ENCODE assay signal across 21 cellular contexts in the genomic region with DNA sequence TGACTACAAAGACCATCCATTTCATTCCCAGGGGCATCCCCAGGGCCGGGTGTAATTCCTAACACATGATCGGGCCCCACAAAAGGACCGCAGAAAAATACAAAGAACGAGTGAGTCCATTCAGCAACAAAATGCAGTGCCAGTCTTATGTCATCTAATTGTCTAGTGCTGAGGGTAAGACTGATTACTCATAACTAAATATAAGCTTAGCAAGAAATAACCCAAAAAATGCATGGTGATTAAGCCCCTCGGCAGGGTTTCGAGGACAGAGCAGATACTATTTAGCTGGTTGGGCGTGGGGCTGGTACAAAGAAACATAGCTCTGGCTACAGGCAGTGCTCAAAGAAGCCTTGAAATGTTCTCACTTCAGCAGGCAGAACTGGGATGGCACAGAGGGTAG.
DNase-seq lines count a peak whose midpoint lies in the region; ATAC-seq and TF ChIP-seq lines count a peak whose summit lies in the region.
"Had no signal": no experiment of that assay in that cellular context is flagged by ENCODE, and none has a peak within 500 bp of the region (broad histone marks: within the 10 kb centered on the region; RNA-seq: fewer than 3 reads in every experiment).

No MANE protein-coding gene starts in this region.

- no peaks in the 10 kb centered on the region for H3K9me2 ChIP-seq in PC-3 (replicated peaks; ENCODE audit: low read length)

- no peak overlapping the region for H3K4me3 Mint-ChIP-seq in T-helper 17 cell
- H3K4me3 Mint-ChIP-seq: CD4-positive, alpha-beta memory T cell had no signal

- H2AFZ ChIP-seq in osteoblast (ENCODE audit: low read length) (no peak overlapping the region), PC-3 (ENCODE audit: low read length) (no peak overlapping the region)

- no peak overlapping the region for H3K9ac ChIP-seq in PC-3 (ENCODE audit: low read length)
- H3K9ac ChIP-seq: BLaER1 treated with 17β-estradiol and CSF1 and Interleukin-3, amounts not matched to agents 10 nM and 100 nM; KMS-11 had no signal

- no peak for TF ChIP-seq CTCF in AG10803 (conservative IDR thresholded peaks at IDR 0.05; ENCODE audit: low read length)
- TF ChIP-seq CTCF in brain microvascular endothelial cell (IDR thresholded peaks at IDR 0.05; ENCODE audit: low read depth, low read length, missing control alignments), result no peak
- no peak for TF ChIP-seq CTCF in osteoblast (IDR thresholded peaks at IDR 0.05; ENCODE audit: extremely low read depth, low read depth, low read length)
- TF ChIP-seq CTCF in PC-3 (conservative IDR thresholded peaks at IDR 0.05; ENCODE audit: low read depth, low read length), result no peak

- BruUV-seq in PC-3 (replicated peaks; lab: Mats Ljungman, UMichigan), result no TSS peak

- no peaks in the 10 kb centered on the region for H3K9me3 ChIP-seq in osteoblast (ENCODE audit: low read depth, low read length)
- H3K9me3 ChIP-seq in PC-3 (ENCODE audit: low read length), result 0 out of 2 replicates have a peak, but pooled peaks cover 20% of the 10 kb centered on the region
- no peaks in the 10 kb centered on the region for H3K9me3 ChIP-seq in T-helper 17 cell (ENCODE audit: control insufficient read depth, low read length, poor library complexity, severe bottlenecking)
- H3K9me3 ChIP-seq: HAP-1 had no signal

- in situ Hi-C loops in brain microvascular endothelial cell (cut with HindIII; ENCODE audit: low pct_ligation_motif_present, low sequenced_read_pairs), result no loop called here

- H3K36me3 Mint-ChIP-seq in T-helper 17 cell (ENCODE audit: low read depth), result no peaks in the 10 kb centered on the region
- H3K36me3 Mint-ChIP-seq: CD4-positive, alpha-beta memory T cell had no signal

- DNase-seq in AG10803 (ENCODE audit: low read depth) (peak; percentile 24), HT1080 (ENCODE audit: low read depth) (peak; percentile 64), brain microvascular endothelial cell (peak; percentile 7), osteoblast (ENCODE audit: insufficient read length, low spot score, missing footprints) (peak; percentile 56), PC-3 (no peak), T-helper 17 cell (no peak), dedifferentiated amniotic fluid mesenchymal stem cell (ENCODE audit: extremely low spot score) (no peak)
- DNase-seq: ACHN; CD4-positive, alpha-beta memory T cell; DMS153; NCI-H1417; NCI-H1694 treated with DMSO at 0.1 percent for 48 hours; NCI-H2081 treated with DMSO at 0.1 percent for 48 hours; NCI-H2171 treated with DMSO at 0.1 percent for 48 hours; NCI-H526 had no signal

- no peaks in the 10 kb centered on the region for H3K4me1 Mint-ChIP-seq in T-helper 17 cell

- H3F3A ChIP-seq in PC-3 (ENCODE audit: low read length, unreplicated experiment), result no peaks in the 10 kb centered on the region

- H3K79me2 ChIP-seq in osteoblast (ENCODE audit: insufficient read depth, low read length) (no peaks in the 10 kb centered on the region), PC-3 (ENCODE audit: low read length) (no peaks in the 10 kb centered on the region)

- CTCF ChIA-PET in PC-3 (lab: Charles Lee), result no interaction called here

- H4K20me1 ChIP-seq in osteoblast (ENCODE audit: insufficient read depth, low read length) (no peaks in the 10 kb centered on the region), PC-3 (ENCODE audit: low read length) (no peaks in the 10 kb centered on the region)
- H4K20me1 ChIP-seq: BLaER1 treated with 17β-estradiol and CSF1 and Interleukin-3, amounts not matched to agents 10 nM and 100 nM had no signal

- POLR2A ChIA-PET in PC-3 (lab: Charles Lee; ENCODE audit: unreplicated experiment), result no interaction called here

- H3K4me2 ChIP-seq in osteoblast (ENCODE audit: insufficient read depth, low read length) (peak overlapping the region; percentile 54), PC-3 (ENCODE audit: low read length) (no peak overlapping the region)
- H3K4me2 ChIP-seq: BLaER1 treated with 17β-estradiol and CSF1 and Interleukin-3, amounts not matched to agents 10 nM and 100 nM; KMS-11 had no signal

- peaks cover 30% of the 10 kb centered on the region for H3K27me3 Mint-ChIP-seq in T-helper 17 cell

- H3K4me1 ChIP-seq in osteoblast (ENCODE audit: insufficient read depth, low read length) (peaks cover 22% of the 10 kb centered on the region), PC-3 (ENCODE audit: insufficient read depth, low read length) (no peaks in the 10 kb centered on the region)
- H3K4me1 ChIP-seq: BLaER1 treated with 17β-estradiol and CSF1 and Interleukin-3, amounts not matched to agents 10 nM and 100 nM; HAP-1 had no signal

- no peak overlapping the region for H3K27ac ChIP-seq in brain microvascular endothelial cell
- no peak overlapping the region for H3K27ac ChIP-seq in osteoblast (ENCODE audit: low read depth, low read length)
- no peak overlapping the region for H3K27ac ChIP-seq in PC-3 (ENCODE audit: low read length)
- H3K27ac ChIP-seq: 22Rv1; BLaER1 treated with 17β-estradiol and CSF1 and Interleukin-3, amounts not matched to agents 10 nM and 100 nM; KMS-11 had no signal

- H3K27ac Mint-ChIP-seq in T-helper 17 cell, result no peak overlapping the region
- H3K27ac Mint-ChIP-seq: CD4-positive, alpha-beta memory T cell had no signal

- no peaks in the 10 kb centered on the region for H3K36me3 ChIP-seq in brain microvascular endothelial cell (replicated peaks)
- no peaks in the 10 kb centered on the region for H3K36me3 ChIP-seq in osteoblast (ENCODE audit: insufficient read depth, low read length)
- H3K36me3 ChIP-seq in PC-3 (ENCODE audit: low read depth, low read length), result no peaks in the 10 kb centered on the region
- H3K36me3 ChIP-seq: BLaER1 treated with 17β-estradiol and CSF1 and Interleukin-3, amounts not matched to agents 10 nM and 100 nM; HAP-1 had no signal

- ATAC-seq in PC-3, result no peak
- no peak for ATAC-seq in T-helper 17 cell
- no peak for ATAC-seq in GM19397 (IDR thresholded peaks at IDR 0.05; ENCODE audit: unreplicated experiment)
- ATAC-seq: Right ventricle myocardium inferior had no signal

- no peaks in the 10 kb centered on the region for H3K27me3 ChIP-seq in brain microvascular endothelial cell (replicated peaks)
- peaks cover 5% of the 10 kb centered on the region for H3K27me3 ChIP-seq in osteoblast (ENCODE audit: insufficient read depth, low read length)
- no peaks in the 10 kb centered on the region for H3K27me3 ChIP-seq in PC-3 (ENCODE audit: low read length)
- H3K27me3 ChIP-seq: BLaER1 treated with 17β-estradiol and CSF1 and Interleukin-3, amounts not matched to agents 10 nM and 100 nM had no signal

- H3K4me3 ChIP-seq in AG10803 (ENCODE audit: low read length) (no peak overlapping the region), brain microvascular endothelial cell (ENCODE audit: low read depth, low read length) (no peak overlapping the region), osteoblast (ENCODE audit: insufficient read depth, low read length) (no peak overlapping the region), PC-3 (ENCODE audit: low read length) (no peak overlapping the region)
- H3K4me3 ChIP-seq: BLaER1 treated with 17β-estradiol and CSF1 and Interleukin-3, amounts not matched to agents 10 nM and 100 nM; HAP-1 had no signal

- intact Hi-C loops in PC-3 (cut with micrococcal nuclease), result no loop called here

Comparison
In these comparisons a context has a peak if more than half of its experiments do, and no peak if none do; other contexts are left out.
1. DNase-seq: peak in AG10803 (single experiment), HT1080 (single experiment), brain microvascular endothelial cell (single experiment) and osteoblast (single experiment); none in PC-3 (single experiment), T-helper 17 cell (0 of 3) and dedifferentiated amniotic fluid mesenchymal stem cell (single experiment).